ENCODE assay signal across 6 cellular contexts in genomic region chr3:60490992-60491391, GRCh38.
"Had no signal": no experiment of that assay in that cellular context is flagged by ENCODE, and none has a peak within 500 bp of the region (broad histone marks: within the 10 kb centered on the region; RNA-seq: fewer than 3 reads in every experiment).

No MANE protein-coding gene starts in this region.

- H3K9ac ChIP-seq: GM23248 had no signal

- H3K9me3 Mint-ChIP-seq: H9 had no signal

- H2AFZ ChIP-seq: GM23248 had no signal

- DNase-seq: GM23248, GOT3, H9, HCEC 1CT, IMR-90, KBM-7 had no signal

- H3K4me3 ChIP-seq: GM23248 had no signal

- H3K4me3 Mint-ChIP-seq: H9 had no signal

- H3K27ac ChIP-seq: GM23248 had no signal

- H3K27ac Mint-ChIP-seq: H9 had no signal
